9 cellular contexts compared by ENCODE assay signal in the genomic region with DNA sequence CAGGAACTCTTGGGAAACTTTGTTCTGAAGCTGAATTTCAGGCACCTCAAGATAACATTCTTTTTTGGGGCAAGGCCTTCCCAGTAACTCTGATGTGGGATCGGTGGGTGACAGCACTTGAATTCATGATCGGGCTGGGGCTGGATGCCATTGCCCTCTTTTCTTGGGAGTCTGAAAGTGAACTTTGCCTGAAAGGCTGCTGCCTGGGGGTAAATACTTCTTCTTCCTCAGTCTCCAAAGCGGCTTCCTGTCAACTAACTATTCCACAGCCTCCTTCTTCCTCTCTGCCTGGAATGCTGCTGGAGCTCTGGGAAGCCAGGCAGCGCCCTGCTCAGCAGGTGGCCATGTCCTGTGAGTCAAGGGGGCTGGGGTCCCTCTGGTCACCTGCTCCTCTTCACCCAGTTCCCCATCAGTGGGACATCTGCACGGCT.
DNase-seq lines count a peak whose midpoint lies in the region; ATAC-seq and TF ChIP-seq lines count a peak whose summit lies in the region.
"Had no signal": no experiment of that assay in that cellular context is flagged by ENCODE, and none has a peak within 500 bp of the region (broad histone marks: within the 10 kb centered on the region; RNA-seq: fewer than 3 reads in every experiment).

No MANE protein-coding gene starts in this region.

- POLR2A ChIA-PET in PC-9 (lab: Charles Lee; ENCODE audit: unreplicated experiment) = no interaction called here

- H3K4me1 ChIP-seq in BLaER1 treated with 17β-estradiol and CSF1 and Interleukin-3, amounts not matched to agents 10 nM and 100 nM = peaks cover 0 to 32% (median 26%) of the 10 kb centered on the region in 10 experiments; a peak in 18 of 20 replicates
- peaks cover 63% of the 10 kb centered on the region for H3K4me1 ChIP-seq in PC-9 (replicated peaks; ENCODE audit: insufficient read depth)
- H3K4me1 ChIP-seq: HAP-1 had no signal

- peaks cover 12% of the 10 kb centered on the region for H3K27me3 Mint-ChIP-seq in progenitor cell of endocrine pancreas

- no peaks in the 10 kb centered on the region; a peak in 1 of 22 replicates for H3K9me3 ChIP-seq in BLaER1 treated with 17β-estradiol and CSF1 and Interleukin-3, amounts not matched to agents 10 nM and 100 nM (replicated peaks in 1 of 11)
- no peaks in the 10 kb centered on the region for H3K9me3 ChIP-seq in PC-9 (ENCODE audit: insufficient read depth, low read depth)
- H3K9me3 ChIP-seq: HAP-1 had no signal

- H3K4me3 Mint-ChIP-seq in progenitor cell of endocrine pancreas (ENCODE audit: low read depth) = peak overlapping the region; percentile 37

- BruUV-seq in PC-9 (replicated peaks; lab: Mats Ljungman, UMichigan) = no TSS peak

- ATAC-seq in GM18873 (IDR thresholded peaks at IDR 0.05; ENCODE audit: low FRiP score, unreplicated experiment) = no peak
- no peak for ATAC-seq in HG03175 (IDR thresholded peaks at IDR 0.05; ENCODE audit: unreplicated experiment)

- intact Hi-C loops in PC-9 (cut with micrococcal nuclease; ENCODE audit: unreplicated experiment) = loop anchor here (1.0 to 5.0 kb wide), 3 partner anchors 23 to 85 kb away; partner anchors contain the start of genes ARSG and SLC16A6

- no peaks in the 10 kb centered on the region for H3K79me2 ChIP-seq in PC-9 (ENCODE audit: low read depth)

- TF ChIP-seq CTCF in PC-9 (conservative IDR thresholded peaks at IDR 0.05) = no peak
- TF ChIP-seq CTCF in fibroblast of pulmonary artery (IDR thresholded peaks at IDR 0.05; ENCODE audit: low read length, missing control alignments) = no peak
- TF ChIP-seq CTCF in progenitor cell of endocrine pancreas (IDR thresholded peaks at IDR 0.05; ENCODE audit: unreplicated experiment) = no peak

- H3K27ac ChIP-seq in BLaER1 treated with 17β-estradiol and CSF1 and Interleukin-3, amounts not matched to agents 10 nM and 100 nM = 0 out of 22 replicates have a peak overlapping the region, but pooled peaks of 2 of the 11 experiments have one; percentile 18 to 25
- peak overlapping the region; percentile 87 for H3K27ac ChIP-seq in PC-9

- no peaks in the 10 kb centered on the region for H3K27me3 ChIP-seq in BLaER1 treated with 17β-estradiol and CSF1 and Interleukin-3, amounts not matched to agents 10 nM and 100 nM
- no peaks in the 10 kb centered on the region for H3K27me3 ChIP-seq in PC-9 (ENCODE audit: insufficient read depth, low read depth)

- no peak overlapping the region for H3K4me3 ChIP-seq in BLaER1 treated with 17β-estradiol and CSF1 and Interleukin-3, amounts not matched to agents 10 nM and 100 nM
- H3K4me3 ChIP-seq in PC-9 (peak overlapping the region; percentile 49), fibroblast of pulmonary artery (replicated peaks; ENCODE audit: low read depth, low read length) (peak overlapping the region; percentile 11)
- H3K4me3 ChIP-seq: HAP-1 had no signal

- no peaks in the 10 kb centered on the region for H3K9me3 Mint-ChIP-seq in progenitor cell of endocrine pancreas (ENCODE audit: low read depth)

- H2AFZ ChIP-seq in PC-9 = peak overlapping the region; percentile 74

- CTCF ChIA-PET in PC-9 (lab: Charles Lee) = no interaction called here

- no peak overlapping the region for H3K27ac Mint-ChIP-seq in progenitor cell of endocrine pancreas

- H3K36me3 ChIP-seq in BLaER1 treated with 17β-estradiol and CSF1 and Interleukin-3, amounts not matched to agents 10 nM and 100 nM = no peaks in the 10 kb centered on the region
- no peaks in the 10 kb centered on the region for H3K36me3 ChIP-seq in PC-9 (ENCODE audit: low read depth)
- H3K36me3 ChIP-seq: HAP-1 had no signal

- no peaks in the 10 kb centered on the region for H3K9me2 ChIP-seq in PC-9 (ENCODE audit: insufficient read depth)

- H3K36me3 Mint-ChIP-seq in progenitor cell of endocrine pancreas (ENCODE audit: insufficient read depth) = no peaks in the 10 kb centered on the region

- peak overlapping the region in 9 of 11 experiments; percentile 18 to 68 (median 34); a peak in 13 of 22 replicates for H3K4me2 ChIP-seq in BLaER1 treated with 17β-estradiol and CSF1 and Interleukin-3, amounts not matched to agents 10 nM and 100 nM
- peak overlapping the region; percentile 76 for H3K4me2 ChIP-seq in PC-9

- H3K4me1 Mint-ChIP-seq in progenitor cell of endocrine pancreas (ENCODE audit: low read depth) = peaks cover 9% of the 10 kb centered on the region

- H3F3A ChIP-seq in PC-9 (ENCODE audit: insufficient read depth, low read depth) = peaks cover 56% of the 10 kb centered on the region

- DNase-seq in PC-9 (peak in 1 of 2 experiments; percentile 72), fibroblast of pulmonary artery (ENCODE audit: low read depth) (no peak), progenitor cell of endocrine pancreas (ENCODE audit: low spot score, unreplicated experiment) (no peak), occipital lobe (lab: John Stamatoyannopoulos, UW) (no peak)
- no peak for DNase-seq in activated CD8-positive, alpha-beta memory T cell treated with anti-CD3 and anti-CD28 coated beads, Interleukin-2, amount 50 U/mL, for 48 hours

- peak overlapping the region in 1 of 11 experiments; percentile 19; a peak in 1 of 22 replicates for H3K9ac ChIP-seq in BLaER1 treated with 17β-estradiol and CSF1 and Interleukin-3, amounts not matched to agents 10 nM and 100 nM

- H4K20me1 ChIP-seq in BLaER1 treated with 17β-estradiol and CSF1 and Interleukin-3, amounts not matched to agents 10 nM and 100 nM = no peaks in the 10 kb centered on the region; a peak in 1 of 22 replicates
- H4K20me1 ChIP-seq in PC-9 (ENCODE audit: insufficient read depth) = no peaks in the 10 kb centered on the region

Comparison
In these comparisons a context has a peak if more than half of its experiments do, and no peak if none do; other contexts are left out.
1. H3K4me3 ChIP-seq: peak in PC-9 (single experiment) and fibroblast of pulmonary artery (single experiment); none in BLaER1 treated with 17β-estradiol and CSF1 and Interleukin-3, amounts not matched to agents 10 nM and 100 nM (0 of 10).